Comparison of ENCODE assay signal across 1 cellular context in the genomic region with DNA sequence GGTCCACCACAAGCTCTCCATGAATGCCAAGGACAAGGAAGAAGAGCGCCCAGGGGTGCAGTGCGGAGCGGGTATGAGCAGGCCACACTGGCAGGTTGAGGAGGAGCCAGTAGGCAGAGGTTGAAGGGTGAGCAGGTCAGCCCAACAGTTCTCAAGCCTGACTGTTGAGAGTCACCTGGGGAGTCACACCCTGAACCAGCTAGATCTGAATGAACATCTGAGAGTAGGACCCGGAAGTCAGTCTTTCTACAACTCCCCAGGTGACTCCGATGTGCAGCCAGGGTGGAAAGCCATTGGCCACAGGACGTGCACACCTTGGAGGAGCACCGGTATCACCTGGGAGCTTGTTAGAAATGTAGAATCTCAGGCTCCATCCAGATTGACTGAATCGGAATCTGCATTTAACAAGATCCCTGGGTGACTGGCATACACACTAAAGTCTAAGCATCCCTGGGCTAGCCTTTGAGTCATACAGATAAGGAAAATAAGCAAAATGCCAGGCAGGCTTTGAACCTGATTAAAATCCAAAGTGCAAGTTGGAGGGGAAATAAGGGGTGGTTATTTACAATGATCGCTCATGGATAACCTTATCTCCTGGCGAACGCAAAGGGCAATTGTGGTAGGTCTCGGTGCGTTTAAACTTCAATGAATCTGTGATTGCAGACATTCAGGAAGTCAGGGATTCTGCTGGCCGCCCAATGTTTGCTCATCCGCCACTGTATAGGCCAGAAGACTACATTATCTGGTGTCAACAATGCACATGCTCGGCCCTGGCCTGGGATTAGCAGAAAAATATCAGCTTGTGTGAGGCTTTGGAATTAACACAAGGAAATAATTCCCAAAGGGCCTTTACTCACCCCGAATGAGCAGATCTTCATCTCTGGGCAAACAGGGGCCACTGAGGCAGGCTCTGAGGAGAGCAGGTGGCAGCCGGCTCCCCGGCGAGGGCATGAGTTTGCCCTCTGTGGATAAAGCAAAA.
TF ChIP-seq lines count a peak whose summit lies in the region.

No MANE protein-coding gene starts in this region.

TF ChIP-seq in HepG2, 621 proteins besides CTCF, POLR2A, EP300 and RAD21 (continued from another document and continues in another):
- TF ChIP-seq ZNF260 (CRISPR knock-in tag; IDR thresholded peaks at IDR 0.05; ENCODE audit: borderline replicate concordance, low read depth) (no peak), CHD2 (IDR thresholded peaks at IDR 0.05; ENCODE audit: low read depth, low read length) (no peak), GATA4 (IDR thresholded peaks at IDR 0.05; ENCODE audit: borderline replicate concordance, low read depth) (peak; percentile 100), ZBTB7B (CRISPR knock-in tag; IDR thresholded peaks at IDR 0.05) (peak; percentile 76), CAMTA2 (CRISPR knock-in tag; IDR thresholded peaks at IDR 0.05; ENCODE audit: borderline replicate concordance) (no peak), ADNP (CRISPR knock-in tag; IDR thresholded peaks at IDR 0.05) (no peak), PTBP1 (IDR thresholded peaks at IDR 0.05; ENCODE audit: low read depth, low read length, poor library complexity, severe bottlenecking) (no peak), ZSCAN31 (CRISPR knock-in tag; IDR thresholded peaks at IDR 0.05; ENCODE audit: low read depth) (peak; percentile 56), ZNF503 (CRISPR knock-in tag; IDR thresholded peaks at IDR 0.05) (peak; percentile 91; the same call in 1 of the 2 replicates), ETS1 (CRISPR knock-in tag; IDR thresholded peaks at IDR 0.05) (no peak), KMT2B (CRISPR knock-in tag; IDR thresholded peaks at IDR 0.05) (no peak), HNF1A (IDR thresholded peaks at IDR 0.05; ENCODE audit: low read depth) (peak; percentile 73), HNF1A (CRISPR knock-in tag; IDR thresholded peaks at IDR 0.05; ENCODE audit: borderline replicate concordance) (peak; percentile 85; the same call in 1 of the 2 replicates), CSRNP1 (CRISPR knock-in tag; IDR thresholded peaks at IDR 0.05) (peak; percentile 84; the same call in 1 of the 2 replicates), CBX5 (CRISPR knock-in tag; IDR thresholded peaks at IDR 0.05; ENCODE audit: borderline replicate concordance) (peak; percentile 71; the same call in 1 of the 2 replicates)
- TF ChIP-seq, protein P1, sequence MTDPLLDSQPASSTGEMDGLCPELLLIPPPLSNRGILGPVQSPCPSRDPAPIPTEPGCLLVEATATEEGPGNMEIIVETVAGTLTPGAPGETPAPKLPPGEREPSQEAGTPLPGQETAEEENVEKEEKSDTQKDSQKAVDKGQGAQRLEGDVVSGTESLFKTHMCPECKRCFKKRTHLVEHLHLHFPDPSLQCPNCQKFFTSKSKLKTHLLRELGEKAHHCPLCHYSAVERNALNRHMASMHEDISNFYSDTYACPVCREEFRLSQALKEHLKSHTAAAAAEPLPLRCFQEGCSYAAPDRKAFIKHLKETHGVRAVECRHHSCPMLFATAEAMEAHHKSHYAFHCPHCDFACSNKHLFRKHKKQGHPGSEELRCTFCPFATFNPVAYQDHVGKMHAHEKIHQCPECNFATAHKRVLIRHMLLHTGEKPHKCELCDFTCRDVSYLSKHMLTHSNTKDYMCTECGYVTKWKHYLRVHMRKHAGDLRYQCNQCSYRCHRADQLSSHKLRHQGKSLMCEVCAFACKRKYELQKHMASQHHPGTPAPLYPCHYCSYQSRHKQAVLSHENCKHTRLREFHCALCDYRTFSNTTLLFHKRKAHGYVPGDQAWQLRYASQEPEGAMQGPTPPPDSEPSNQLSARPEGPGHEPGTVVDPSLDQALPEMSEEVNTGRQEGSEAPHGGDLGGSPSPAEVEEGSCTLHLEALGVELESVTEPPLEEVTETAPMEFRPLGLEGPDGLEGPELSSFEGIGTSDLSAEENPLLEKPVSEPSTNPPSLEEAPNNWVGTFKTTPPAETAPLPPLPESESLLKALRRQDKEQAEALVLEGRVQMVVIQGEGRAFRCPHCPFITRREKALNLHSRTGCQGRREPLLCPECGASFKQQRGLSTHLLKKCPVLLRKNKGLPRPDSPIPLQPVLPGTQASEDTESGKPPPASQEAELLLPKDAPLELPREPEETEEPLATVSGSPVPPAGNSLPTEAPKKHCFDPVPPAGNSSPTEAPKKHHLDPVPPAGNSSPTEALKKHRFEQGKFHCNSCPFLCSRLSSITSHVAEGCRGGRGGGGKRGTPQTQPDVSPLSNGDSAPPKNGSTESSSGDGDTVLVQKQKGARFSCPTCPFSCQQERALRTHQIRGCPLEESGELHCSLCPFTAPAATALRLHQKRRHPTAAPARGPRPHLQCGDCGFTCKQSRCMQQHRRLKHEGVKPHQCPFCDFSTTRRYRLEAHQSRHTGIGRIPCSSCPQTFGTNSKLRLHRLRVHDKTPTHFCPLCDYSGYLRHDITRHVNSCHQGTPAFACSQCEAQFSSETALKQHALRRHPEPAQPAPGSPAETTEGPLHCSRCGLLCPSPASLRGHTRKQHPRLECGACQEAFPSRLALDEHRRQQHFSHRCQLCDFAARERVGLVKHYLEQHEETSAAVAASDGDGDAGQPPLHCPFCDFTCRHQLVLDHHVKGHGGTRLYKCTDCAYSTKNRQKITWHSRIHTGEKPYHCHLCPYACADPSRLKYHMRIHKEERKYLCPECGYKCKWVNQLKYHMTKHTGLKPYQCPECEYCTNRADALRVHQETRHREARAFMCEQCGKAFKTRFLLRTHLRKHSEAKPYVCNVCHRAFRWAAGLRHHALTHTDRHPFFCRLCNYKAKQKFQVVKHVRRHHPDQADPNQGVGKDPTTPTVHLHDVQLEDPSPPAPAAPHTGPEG (CRISPR knock-in tag; IDR thresholded peaks at IDR 0.05) = no peak
- TF ChIP-seq, protein P2, sequence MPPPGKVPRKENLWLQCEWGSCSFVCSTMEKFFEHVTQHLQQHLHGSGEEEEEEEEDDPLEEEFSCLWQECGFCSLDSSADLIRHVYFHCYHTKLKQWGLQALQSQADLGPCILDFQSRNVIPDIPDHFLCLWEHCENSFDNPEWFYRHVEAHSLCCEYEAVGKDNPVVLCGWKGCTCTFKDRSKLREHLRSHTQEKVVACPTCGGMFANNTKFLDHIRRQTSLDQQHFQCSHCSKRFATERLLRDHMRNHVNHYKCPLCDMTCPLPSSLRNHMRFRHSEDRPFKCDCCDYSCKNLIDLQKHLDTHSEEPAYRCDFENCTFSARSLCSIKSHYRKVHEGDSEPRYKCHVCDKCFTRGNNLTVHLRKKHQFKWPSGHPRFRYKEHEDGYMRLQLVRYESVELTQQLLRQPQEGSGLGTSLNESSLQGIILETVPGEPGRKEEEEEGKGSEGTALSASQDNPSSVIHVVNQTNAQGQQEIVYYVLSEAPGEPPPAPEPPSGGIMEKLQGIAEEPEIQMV (CRISPR knock-in tag; IDR thresholded peaks at IDR 0.05; ENCODE audit: low read depth) = peak; percentile 56; the same call in 1 of the 2 replicates
- TF ChIP-seq, protein P3, sequence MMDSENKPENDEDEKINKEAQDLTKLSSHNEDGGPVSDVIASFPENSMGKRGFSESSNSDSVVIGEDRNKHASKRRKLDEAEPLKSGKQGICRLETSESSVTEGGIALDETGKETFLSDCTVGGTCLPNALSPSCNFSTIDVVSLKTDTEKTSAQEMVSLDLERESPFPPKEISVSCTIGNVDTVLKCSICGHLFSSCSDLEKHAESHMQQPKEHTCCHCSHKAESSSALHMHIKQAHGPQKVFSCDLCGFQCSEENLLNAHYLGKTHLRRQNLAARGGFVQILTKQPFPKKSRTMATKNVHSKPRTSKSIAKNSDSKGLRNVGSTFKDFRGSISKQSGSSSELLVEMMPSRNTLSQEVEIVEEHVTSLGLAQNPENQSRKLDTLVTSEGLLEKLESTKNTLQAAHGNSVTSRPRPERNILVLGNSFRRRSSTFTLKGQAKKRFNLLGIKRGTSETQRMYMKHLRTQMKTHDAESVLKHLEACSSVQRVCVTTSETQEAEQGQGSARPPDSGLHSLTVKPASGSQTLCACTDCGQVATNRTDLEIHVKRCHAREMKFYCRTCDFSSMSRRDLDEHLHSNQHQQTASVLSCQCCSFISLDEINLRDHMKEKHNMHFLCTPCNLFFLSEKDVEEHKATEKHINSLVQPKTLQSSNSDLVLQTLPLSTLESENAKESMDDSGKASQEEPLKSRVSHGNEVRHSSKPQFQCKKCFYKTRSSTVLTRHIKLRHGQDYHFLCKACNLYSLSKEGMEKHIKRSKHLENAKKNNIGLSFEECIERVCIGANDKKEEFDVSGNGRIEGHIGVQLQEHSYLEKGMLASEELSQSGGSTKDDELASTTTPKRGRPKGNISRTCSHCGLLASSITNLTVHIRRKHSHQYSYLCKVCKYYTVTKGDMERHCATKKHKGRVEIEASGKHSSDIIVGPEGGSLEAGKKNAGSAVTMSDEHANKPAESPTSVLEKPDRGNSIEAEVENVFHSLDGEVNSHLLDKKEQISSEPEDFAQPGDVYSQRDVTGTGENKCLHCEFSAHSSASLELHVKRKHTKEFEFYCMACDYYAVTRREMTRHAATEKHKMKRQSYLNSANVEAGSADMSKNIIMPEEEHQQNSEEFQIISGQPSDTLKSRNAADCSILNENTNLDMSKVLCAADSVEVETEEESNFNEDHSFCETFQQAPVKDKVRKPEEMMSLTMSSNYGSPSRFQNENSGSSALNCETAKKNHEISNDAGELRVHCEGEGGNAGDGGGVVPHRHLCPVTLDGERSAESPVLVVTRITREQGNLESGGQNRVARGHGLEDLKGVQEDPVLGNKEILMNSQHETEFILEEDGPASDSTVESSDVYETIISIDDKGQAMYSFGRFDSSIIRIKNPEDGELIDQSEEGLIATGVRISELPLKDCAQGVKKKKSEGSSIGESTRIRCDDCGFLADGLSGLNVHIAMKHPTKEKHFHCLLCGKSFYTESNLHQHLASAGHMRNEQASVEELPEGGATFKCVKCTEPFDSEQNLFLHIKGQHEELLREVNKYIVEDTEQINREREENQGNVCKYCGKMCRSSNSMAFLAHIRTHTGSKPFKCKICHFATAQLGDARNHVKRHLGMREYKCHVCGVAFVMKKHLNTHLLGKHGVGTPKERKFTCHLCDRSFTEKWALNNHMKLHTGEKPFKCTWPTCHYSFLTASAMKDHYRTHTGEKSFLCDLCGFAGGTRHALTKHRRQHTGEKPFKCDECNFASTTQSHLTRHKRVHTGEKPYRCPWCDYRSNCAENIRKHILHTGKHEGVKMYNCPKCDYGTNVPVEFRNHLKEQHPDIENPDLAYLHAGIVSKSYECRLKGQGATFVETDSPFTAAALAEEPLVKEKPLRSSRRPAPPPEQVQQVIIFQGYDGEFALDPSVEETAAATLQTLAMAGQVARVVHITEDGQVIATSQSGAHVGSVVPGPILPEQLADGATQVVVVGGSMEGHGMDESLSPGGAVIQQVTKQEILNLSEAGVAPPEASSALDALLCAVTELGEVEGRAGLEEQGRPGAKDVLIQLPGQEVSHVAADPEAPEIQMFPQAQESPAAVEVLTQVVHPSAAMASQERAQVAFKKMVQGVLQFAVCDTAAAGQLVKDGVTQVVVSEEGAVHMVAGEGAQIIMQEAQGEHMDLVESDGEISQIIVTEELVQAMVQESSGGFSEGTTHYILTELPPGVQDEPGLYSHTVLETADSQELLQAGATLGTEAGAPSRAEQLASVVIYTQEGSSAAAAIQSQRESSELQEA (CRISPR knock-in tag; IDR thresholded peaks at IDR 0.05; ENCODE audit: not compliant biosample characterization) = no peak
